1 cellular context compared by ENCODE assay signal in the genomic region with DNA sequence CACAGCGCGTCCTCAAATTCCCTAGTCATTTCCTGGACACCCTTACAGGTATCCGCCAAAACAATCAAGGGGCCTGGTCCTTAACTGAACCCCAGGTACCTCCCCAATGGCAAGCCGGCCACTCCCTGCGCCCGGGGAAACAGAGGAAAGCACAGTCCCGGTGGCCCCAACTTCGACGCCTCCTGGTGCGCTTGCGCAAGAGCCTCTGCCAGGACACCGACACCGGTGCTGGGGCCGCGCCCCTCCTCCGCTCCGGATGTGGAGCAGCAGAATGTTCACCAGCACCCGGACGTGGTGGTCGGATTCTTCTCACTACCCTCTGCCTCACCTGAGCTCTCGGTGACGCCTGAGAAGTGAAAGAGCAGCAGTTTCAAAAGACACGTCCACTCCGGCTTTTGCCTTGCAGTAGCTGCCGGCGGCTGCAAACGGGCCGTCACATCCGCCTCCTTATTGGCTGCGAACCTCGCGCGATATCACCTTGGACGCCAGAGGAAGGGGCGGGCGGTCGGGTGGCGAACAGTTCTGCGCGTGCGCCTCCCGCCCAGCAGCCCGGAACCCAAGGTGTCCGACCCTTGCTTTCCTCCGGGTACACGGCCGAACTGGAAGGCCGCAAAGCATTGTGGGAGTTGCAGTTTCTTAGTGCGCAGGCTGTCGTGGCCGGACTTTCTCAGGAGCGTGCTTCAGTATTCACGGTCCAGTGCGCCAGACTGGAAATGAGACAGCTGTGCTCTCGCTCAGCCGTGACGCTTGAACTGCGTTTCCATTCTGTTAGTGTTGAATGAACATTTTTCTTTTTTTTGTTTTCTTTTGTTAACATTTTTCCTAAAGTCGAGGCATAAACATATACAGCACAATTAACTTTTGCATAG.
TF ChIP-seq lines count a peak whose summit lies in the region.

A gene with protein sequence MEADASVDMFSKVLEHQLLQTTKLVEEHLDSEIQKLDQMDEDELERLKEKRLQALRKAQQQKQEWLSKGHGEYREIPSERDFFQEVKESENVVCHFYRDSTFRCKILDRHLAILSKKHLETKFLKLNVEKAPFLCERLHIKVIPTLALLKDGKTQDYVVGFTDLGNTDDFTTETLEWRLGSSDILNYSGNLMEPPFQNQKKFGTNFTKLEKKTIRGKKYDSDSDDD (minus strand): TSS at position 423 of the 869 bp plus-strand sequence. CDS start 3,123 bp downstream, outside the sequence.

TF ChIP-seq in HepG2, 621 proteins besides CTCF, POLR2A, EP300 and RAD21 (continued from another document and continues in another):
- TF ChIP-seq, protein P1, sequence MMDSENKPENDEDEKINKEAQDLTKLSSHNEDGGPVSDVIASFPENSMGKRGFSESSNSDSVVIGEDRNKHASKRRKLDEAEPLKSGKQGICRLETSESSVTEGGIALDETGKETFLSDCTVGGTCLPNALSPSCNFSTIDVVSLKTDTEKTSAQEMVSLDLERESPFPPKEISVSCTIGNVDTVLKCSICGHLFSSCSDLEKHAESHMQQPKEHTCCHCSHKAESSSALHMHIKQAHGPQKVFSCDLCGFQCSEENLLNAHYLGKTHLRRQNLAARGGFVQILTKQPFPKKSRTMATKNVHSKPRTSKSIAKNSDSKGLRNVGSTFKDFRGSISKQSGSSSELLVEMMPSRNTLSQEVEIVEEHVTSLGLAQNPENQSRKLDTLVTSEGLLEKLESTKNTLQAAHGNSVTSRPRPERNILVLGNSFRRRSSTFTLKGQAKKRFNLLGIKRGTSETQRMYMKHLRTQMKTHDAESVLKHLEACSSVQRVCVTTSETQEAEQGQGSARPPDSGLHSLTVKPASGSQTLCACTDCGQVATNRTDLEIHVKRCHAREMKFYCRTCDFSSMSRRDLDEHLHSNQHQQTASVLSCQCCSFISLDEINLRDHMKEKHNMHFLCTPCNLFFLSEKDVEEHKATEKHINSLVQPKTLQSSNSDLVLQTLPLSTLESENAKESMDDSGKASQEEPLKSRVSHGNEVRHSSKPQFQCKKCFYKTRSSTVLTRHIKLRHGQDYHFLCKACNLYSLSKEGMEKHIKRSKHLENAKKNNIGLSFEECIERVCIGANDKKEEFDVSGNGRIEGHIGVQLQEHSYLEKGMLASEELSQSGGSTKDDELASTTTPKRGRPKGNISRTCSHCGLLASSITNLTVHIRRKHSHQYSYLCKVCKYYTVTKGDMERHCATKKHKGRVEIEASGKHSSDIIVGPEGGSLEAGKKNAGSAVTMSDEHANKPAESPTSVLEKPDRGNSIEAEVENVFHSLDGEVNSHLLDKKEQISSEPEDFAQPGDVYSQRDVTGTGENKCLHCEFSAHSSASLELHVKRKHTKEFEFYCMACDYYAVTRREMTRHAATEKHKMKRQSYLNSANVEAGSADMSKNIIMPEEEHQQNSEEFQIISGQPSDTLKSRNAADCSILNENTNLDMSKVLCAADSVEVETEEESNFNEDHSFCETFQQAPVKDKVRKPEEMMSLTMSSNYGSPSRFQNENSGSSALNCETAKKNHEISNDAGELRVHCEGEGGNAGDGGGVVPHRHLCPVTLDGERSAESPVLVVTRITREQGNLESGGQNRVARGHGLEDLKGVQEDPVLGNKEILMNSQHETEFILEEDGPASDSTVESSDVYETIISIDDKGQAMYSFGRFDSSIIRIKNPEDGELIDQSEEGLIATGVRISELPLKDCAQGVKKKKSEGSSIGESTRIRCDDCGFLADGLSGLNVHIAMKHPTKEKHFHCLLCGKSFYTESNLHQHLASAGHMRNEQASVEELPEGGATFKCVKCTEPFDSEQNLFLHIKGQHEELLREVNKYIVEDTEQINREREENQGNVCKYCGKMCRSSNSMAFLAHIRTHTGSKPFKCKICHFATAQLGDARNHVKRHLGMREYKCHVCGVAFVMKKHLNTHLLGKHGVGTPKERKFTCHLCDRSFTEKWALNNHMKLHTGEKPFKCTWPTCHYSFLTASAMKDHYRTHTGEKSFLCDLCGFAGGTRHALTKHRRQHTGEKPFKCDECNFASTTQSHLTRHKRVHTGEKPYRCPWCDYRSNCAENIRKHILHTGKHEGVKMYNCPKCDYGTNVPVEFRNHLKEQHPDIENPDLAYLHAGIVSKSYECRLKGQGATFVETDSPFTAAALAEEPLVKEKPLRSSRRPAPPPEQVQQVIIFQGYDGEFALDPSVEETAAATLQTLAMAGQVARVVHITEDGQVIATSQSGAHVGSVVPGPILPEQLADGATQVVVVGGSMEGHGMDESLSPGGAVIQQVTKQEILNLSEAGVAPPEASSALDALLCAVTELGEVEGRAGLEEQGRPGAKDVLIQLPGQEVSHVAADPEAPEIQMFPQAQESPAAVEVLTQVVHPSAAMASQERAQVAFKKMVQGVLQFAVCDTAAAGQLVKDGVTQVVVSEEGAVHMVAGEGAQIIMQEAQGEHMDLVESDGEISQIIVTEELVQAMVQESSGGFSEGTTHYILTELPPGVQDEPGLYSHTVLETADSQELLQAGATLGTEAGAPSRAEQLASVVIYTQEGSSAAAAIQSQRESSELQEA (CRISPR knock-in tag; IDR thresholded peaks at IDR 0.05; ENCODE audit: not compliant biosample characterization), result no peak
- no peak for TF ChIP-seq FOSL1 (CRISPR knock-in tag; IDR thresholded peaks at IDR 0.05; ENCODE audit: borderline replicate concordance)
- no peak for TF ChIP-seq ZNF570 (CRISPR knock-in tag; IDR thresholded peaks at IDR 0.05; ENCODE audit: borderline replicate concordance)
- TF ChIP-seq ZC3H13 (CRISPR knock-in tag; IDR thresholded peaks at IDR 0.05), result no peak; the same call in 1 of the 2 replicates
- TF ChIP-seq ZBTB3 (CRISPR knock-in tag; IDR thresholded peaks at IDR 0.05; ENCODE audit: borderline replicate concordance, low read depth), result no peak
- TF ChIP-seq RFXAP (CRISPR knock-in tag; IDR thresholded peaks at IDR 0.05; ENCODE audit: borderline replicate concordance), result peak; percentile 91; the same call in 1 of the 2 replicates
- TF ChIP-seq ZNF331 (CRISPR knock-in tag; IDR thresholded peaks at IDR 0.05), result peak; percentile 93; the same call in 1 of the 2 replicates
- TF ChIP-seq HCFC1 (IDR thresholded peaks at IDR 0.05; ENCODE audit: low read depth, low read length), result peak; percentile 97
- no peak for TF ChIP-seq ZKSCAN5 (CRISPR knock-in tag; IDR thresholded peaks at IDR 0.05)
- TF ChIP-seq ZNF747 (CRISPR knock-in tag; IDR thresholded peaks at IDR 0.05; ENCODE audit: borderline replicate concordance), result peak; percentile 75; the same call in 1 of the 2 replicates
- TF ChIP-seq ONECUT2 (CRISPR knock-in tag; IDR thresholded peaks at IDR 0.05), result no peak
- TF ChIP-seq MAFK (conservative IDR thresholded peaks at IDR 0.05 in 1 of 2, IDR thresholded peaks at IDR 0.05 in 1 of 2; ENCODE audit: low read length in 2 of 2), result no peak; a peak in 1 of 4 replicates
- TF ChIP-seq AGO1 (IDR thresholded peaks at IDR 0.05; ENCODE audit: low read depth, low read length, poor library complexity, severe bottlenecking), result peak; percentile 70
- peak; percentile 59; the same call in 1 of the 2 replicates for TF ChIP-seq CBX5 (CRISPR knock-in tag; IDR thresholded peaks at IDR 0.05; ENCODE audit: borderline replicate concordance)
- peak; percentile 98 for TF ChIP-seq KAT8 (CRISPR knock-in tag; IDR thresholded peaks at IDR 0.05)
- TF ChIP-seq KDM6A (CRISPR knock-in tag; IDR thresholded peaks at IDR 0.05; ENCODE audit: low read depth), result no peak
- no peak for TF ChIP-seq MTF1 (CRISPR knock-in tag; IDR thresholded peaks at IDR 0.05)
- TF ChIP-seq MTF2 (CRISPR knock-in tag; IDR thresholded peaks at IDR 0.05; ENCODE audit: borderline replicate concordance), result no peak
- peak; percentile 88; the same call in 1 of the 2 replicates for TF ChIP-seq ZNF205 (CRISPR knock-in tag; IDR thresholded peaks at IDR 0.05)
- TF ChIP-seq ZNF75D (CRISPR knock-in tag; IDR thresholded peaks at IDR 0.05; ENCODE audit: borderline replicate concordance), result no peak
- TF ChIP-seq, protein P2, sequence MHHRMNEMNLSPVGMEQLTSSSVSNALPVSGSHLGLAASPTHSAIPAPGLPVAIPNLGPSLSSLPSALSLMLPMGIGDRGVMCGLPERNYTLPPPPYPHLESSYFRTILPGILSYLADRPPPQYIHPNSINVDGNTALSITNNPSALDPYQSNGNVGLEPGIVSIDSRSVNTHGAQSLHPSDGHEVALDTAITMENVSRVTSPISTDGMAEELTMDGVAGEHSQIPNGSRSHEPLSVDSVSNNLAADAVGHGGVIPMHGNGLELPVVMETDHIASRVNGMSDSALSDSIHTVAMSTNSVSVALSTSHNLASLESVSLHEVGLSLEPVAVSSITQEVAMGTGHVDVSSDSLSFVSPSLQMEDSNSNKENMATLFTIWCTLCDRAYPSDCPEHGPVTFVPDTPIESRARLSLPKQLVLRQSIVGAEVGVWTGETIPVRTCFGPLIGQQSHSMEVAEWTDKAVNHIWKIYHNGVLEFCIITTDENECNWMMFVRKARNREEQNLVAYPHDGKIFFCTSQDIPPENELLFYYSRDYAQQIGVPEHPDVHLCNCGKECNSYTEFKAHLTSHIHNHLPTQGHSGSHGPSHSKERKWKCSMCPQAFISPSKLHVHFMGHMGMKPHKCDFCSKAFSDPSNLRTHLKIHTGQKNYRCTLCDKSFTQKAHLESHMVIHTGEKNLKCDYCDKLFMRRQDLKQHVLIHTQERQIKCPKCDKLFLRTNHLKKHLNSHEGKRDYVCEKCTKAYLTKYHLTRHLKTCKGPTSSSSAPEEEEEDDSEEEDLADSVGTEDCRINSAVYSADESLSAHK (CRISPR knock-in tag; IDR thresholded peaks at IDR 0.05; ENCODE audit: borderline replicate concordance), result no peak
- peak; percentile 63; the same call in 1 of the 2 replicates for TF ChIP-seq FOXK2 (IDR thresholded peaks at IDR 0.05)
- TF ChIP-seq SAP130 (CRISPR knock-in tag; IDR thresholded peaks at IDR 0.05; ENCODE audit: low read depth), result peak; percentile 98
- TF ChIP-seq PRPF4 (IDR thresholded peaks at IDR 0.05; ENCODE audit: low read depth, low read length, poor library complexity, severe bottlenecking), result no peak
- TF ChIP-seq, protein P3, sequence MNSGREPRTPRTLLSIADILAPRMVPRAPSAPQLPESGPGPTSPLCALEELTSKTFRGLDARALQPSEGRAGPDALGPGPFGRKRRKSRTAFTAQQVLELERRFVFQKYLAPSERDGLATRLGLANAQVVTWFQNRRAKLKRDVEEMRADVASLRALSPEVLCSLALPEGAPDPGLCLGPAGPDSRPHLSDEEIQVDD (CRISPR knock-in tag; IDR thresholded peaks at IDR 0.05; ENCODE audit: borderline replicate concordance), result no peak
- TF ChIP-seq ZNF143 (CRISPR knock-in tag; IDR thresholded peaks at IDR 0.05), result peak; percentile 100
- peak; percentile 97 for TF ChIP-seq ZFX (CRISPR knock-in tag; IDR thresholded peaks at IDR 0.05; ENCODE audit: low read depth)
- TF ChIP-seq ETV5 (CRISPR knock-in tag; IDR thresholded peaks at IDR 0.05; ENCODE audit: borderline replicate concordance), result peak; percentile 84
- peak in 1 of 2 experiments; percentile 95; a peak in 2 of 4 replicates for TF ChIP-seq KLF16 (CRISPR knock-in tag; IDR thresholded peaks at IDR 0.05)
- TF ChIP-seq SALL1 (CRISPR knock-in tag; IDR thresholded peaks at IDR 0.05), result peak; percentile 86
- no peak for TF ChIP-seq CHCHD3 (CRISPR knock-in tag; IDR thresholded peaks at IDR 0.05)
- TF ChIP-seq, protein P4, sequence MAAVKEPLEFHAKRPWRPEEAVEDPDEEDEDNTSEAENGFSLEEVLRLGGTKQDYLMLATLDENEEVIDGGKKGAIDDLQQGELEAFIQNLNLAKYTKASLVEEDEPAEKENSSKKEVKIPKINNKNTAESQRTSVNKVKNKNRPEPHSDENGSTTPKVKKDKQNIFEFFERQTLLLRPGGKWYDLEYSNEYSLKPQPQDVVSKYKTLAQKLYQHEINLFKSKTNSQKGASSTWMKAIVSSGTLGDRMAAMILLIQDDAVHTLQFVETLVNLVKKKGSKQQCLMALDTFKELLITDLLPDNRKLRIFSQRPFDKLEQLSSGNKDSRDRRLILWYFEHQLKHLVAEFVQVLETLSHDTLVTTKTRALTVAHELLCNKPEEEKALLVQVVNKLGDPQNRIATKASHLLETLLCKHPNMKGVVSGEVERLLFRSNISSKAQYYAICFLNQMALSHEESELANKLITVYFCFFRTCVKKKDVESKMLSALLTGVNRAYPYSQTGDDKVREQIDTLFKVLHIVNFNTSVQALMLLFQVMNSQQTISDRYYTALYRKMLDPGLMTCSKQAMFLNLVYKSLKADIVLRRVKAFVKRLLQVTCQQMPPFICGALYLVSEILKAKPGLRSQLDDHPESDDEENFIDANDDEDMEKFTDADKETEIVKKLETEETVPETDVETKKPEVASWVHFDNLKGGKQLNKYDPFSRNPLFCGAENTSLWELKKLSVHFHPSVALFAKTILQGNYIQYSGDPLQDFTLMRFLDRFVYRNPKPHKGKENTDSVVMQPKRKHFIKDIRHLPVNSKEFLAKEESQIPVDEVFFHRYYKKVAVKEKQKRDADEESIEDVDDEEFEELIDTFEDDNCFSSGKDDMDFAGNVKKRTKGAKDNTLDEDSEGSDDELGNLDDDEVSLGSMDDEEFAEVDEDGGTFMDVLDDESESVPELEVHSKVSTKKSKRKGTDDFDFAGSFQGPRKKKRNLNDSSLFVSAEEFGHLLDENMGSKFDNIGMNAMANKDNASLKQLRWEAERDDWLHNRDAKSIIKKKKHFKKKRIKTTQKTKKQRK (IDR thresholded peaks at IDR 0.05; ENCODE audit: low read length), result no peak
- TF ChIP-seq DMAP1 (CRISPR knock-in tag; IDR thresholded peaks at IDR 0.05), result peak; percentile 95
- no peak for TF ChIP-seq CHD4 (IDR thresholded peaks at IDR 0.05; ENCODE audit: borderline replicate concordance, low read length)
- TF ChIP-seq XBP1 (CRISPR knock-in tag; IDR thresholded peaks at IDR 0.05), result no peak
- no peak for TF ChIP-seq NCOA5 (CRISPR knock-in tag; IDR thresholded peaks at IDR 0.05)
- TF ChIP-seq ZSCAN12 (CRISPR knock-in tag; IDR thresholded peaks at IDR 0.05), result no peak
- TF ChIP-seq ZNF225 (CRISPR knock-in tag; IDR thresholded peaks at IDR 0.05), result peak; percentile 86
- TF ChIP-seq, protein P5, sequence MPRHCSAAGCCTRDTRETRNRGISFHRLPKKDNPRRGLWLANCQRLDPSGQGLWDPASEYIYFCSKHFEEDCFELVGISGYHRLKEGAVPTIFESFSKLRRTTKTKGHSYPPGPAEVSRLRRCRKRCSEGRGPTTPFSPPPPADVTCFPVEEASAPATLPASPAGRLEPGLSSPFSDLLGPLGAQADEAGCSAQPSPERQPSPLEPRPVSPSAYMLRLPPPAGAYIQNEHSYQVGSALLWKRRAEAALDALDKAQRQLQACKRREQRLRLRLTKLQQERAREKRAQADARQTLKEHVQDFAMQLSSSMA (CRISPR knock-in tag; IDR thresholded peaks at IDR 0.05), result no peak
- TF ChIP-seq ZFP36 (IDR thresholded peaks at IDR 0.05; ENCODE audit: borderline replicate concordance, low read depth, low read length, partially characterized antibody), result no peak
- no peak for TF ChIP-seq SP140L (CRISPR knock-in tag; IDR thresholded peaks at IDR 0.05; ENCODE audit: borderline replicate concordance)
- TF ChIP-seq HIVEP1 (CRISPR knock-in tag; IDR thresholded peaks at IDR 0.05), result peak; percentile 94
- no peak for TF ChIP-seq NR3C1 (CRISPR knock-in tag; IDR thresholded peaks at IDR 0.05)
- TF ChIP-seq, protein P6, sequence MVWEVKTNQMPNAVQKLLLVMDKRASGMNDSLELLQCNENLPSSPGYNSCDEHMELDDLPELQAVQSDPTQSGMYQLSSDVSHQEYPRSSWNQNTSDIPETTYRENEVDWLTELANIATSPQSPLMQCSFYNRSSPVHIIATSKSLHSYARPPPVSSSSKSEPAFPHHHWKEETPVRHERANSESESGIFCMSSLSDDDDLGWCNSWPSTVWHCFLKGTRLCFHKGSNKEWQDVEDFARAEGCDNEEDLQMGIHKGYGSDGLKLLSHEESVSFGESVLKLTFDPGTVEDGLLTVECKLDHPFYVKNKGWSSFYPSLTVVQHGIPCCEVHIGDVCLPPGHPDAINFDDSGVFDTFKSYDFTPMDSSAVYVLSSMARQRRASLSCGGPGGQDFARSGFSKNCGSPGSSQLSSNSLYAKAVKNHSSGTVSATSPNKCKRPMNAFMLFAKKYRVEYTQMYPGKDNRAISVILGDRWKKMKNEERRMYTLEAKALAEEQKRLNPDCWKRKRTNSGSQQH (CRISPR knock-in tag; IDR thresholded peaks at IDR 0.05; ENCODE audit: low read depth), result 0 out of 2 replicates have a peak, but pooled peaks have one; percentile 74
- TF ChIP-seq ZNF367 (CRISPR knock-in tag; IDR thresholded peaks at IDR 0.05; ENCODE audit: borderline replicate concordance), result peak; percentile 72; the same call in 1 of the 2 replicates
